ENCODE assay signal across 31 cellular contexts in the genomic region with DNA sequence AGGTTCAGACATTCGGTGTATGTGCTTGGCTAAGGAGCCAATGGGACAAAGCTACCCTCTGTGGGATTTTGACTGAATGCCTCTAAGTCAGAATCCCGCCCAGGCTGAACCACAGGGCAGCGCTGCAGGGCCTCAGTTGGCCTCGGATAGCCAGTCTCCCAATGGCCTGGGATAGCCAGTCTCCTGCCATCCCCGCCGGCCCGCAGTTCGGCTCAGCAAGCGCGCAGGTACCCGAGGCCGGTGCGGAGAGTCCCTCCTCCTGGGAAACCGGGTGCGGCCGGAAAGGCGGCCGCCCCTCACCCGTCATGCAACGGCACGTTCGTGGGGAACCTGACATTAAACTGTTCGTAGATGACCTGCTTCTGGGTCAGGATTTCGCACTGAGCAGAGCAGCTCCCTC. TPM values are rescaled to one million over a fixed set of nuclear protein-coding genes. Genes with fewer than 3 reads are reported as not detected.
"Had no signal": no experiment of that assay in that cellular context is flagged by ENCODE, and none has a peak within 500 bp of the region (broad histone marks: within the 10 kb centered on the region; RNA-seq: fewer than 3 reads in every experiment).

No MANE protein-coding gene starts in this region.

- H3K27me3 Mint-ChIP-seq: activated CD4-positive, alpha-beta T cell treated with anti-CD3 and anti-CD28 coated beads, Interleukin-2, amount 10 ng/mL, durations not matched to agents 7 days and 5 days; activated naive CD4-positive, alpha-beta T cell treated with anti-CD3 and anti-CD28 coated beads, Interleukin-2, amount 50 U/mL, for 24 hours; activated naive CD8-positive, alpha-beta T cell treated with anti-CD3 and anti-CD28 coated beads for 36 hours had no signal

- H3K27me3 ChIP-seq: adrenal gland, gastrocnemius medialis had no signal

- H3K9me3 ChIP-seq: adrenal gland, body of pancreas, esophagus muscularis mucosa, gastrocnemius medialis, heart left ventricle had no signal

- H3K27ac Mint-ChIP-seq: activated CD4-positive, alpha-beta memory T cell treated with anti-CD3 and anti-CD28 coated beads, Interleukin-2, amount 10 ng/mL, durations not matched to agents 7 days and 5 days; activated CD4-positive, alpha-beta T cell treated with anti-CD3 and anti-CD28 coated beads, Interleukin-2, amount 10 ng/mL, durations not matched to agents 7 days and 5 days; activated naive CD4-positive, alpha-beta T cell treated with anti-CD3 and anti-CD28 coated beads for 36 hours; activated naive CD4-positive, alpha-beta T cell treated with anti-CD3 and anti-CD28 coated beads, Interleukin-2, amount 50 U/mL, for 24 hours; activated naive CD8-positive, alpha-beta T cell treated with anti-CD3 and anti-CD28 coated beads for 36 hours; activated naive CD8-positive, alpha-beta T cell treated with anti-CD3 and anti-CD28 coated beads, Interleukin-2, amount 50 U/mL, for 24 hours; activated T-helper 1 cell treated with anti-CD3 and anti-CD28 coated beads, Interleukin-12 subunit alpha, Interleukin-12 subunit beta, Interleukin-2, Interleukin-4 antibody, amounts not matched to agents 30 ng/mL and 10 ng/mL and 1 ng/mL, durations not matched to agents 14 hours and 24 hours and 36 hours; activated T-helper 2 cell treated with anti-CD3 and anti-CD28 coated beads, Interferon-gamma antibody, Interleukin-2, Interleukin-4, amounts not matched to agents 10 μg/mL and 5 μg/mL and 100 μg/mL, durations not matched to agents 14 hours and 24 hours and 36 hours; effector memory CD8-positive, alpha-beta T cell had no signal

- DNase-seq: activated CD4-positive, alpha-beta memory T cell treated with anti-CD3 and anti-CD28 coated beads, Interleukin-2, amount 10 ng/mL, durations not matched to agents 7 days and 5 days; activated CD4-positive, alpha-beta T cell treated with anti-CD3 and anti-CD28 coated beads for 1 hour; activated CD4-positive, alpha-beta T cell treated with anti-CD3 and anti-CD28 coated beads for 4 hours; activated CD4-positive, alpha-beta T cell treated with anti-CD3 and anti-CD28 coated beads, Interleukin-2, amount 10 ng/mL, durations not matched to agents 7 days and 5 days; activated CD4-positive, alpha-beta T cell treated with anti-CD3 and anti-CD28 coated beads, Interleukin-2, amount 50 U/mL, for 4 hours; activated effector memory CD4-positive, alpha-beta T cell treated with anti-CD3 and anti-CD28 coated beads, Interleukin-2, amount 50 U/mL, for 16 hours; activated naive CD4-positive, alpha-beta T cell treated with anti-CD3 and anti-CD28 coated beads for 36 hours; activated naive CD8-positive, alpha-beta T cell treated with anti-CD3 and anti-CD28 coated beads for 36 hours; activated naive CD8-positive, alpha-beta T cell treated with anti-CD3 and anti-CD28 coated beads, Interleukin-2, amount 50 U/mL, for 24 hours; activated T-cell treated with anti-CD3 and anti-CD28 coated beads, Interleukin-2, amount 50 U/mL, for 48 hours; adrenal gland; amygdala; aorta; body of pancreas; cortex of kidney; dermis blood vessel endothelial cell; effector CD4-positive, alpha-beta T cell; effector memory CD8-positive, alpha-beta T cell; erythroblast; foreskin keratinocyte; gastrocnemius medialis; glutamatergic neuron; heart left ventricle; T-helper 2 cell had no signal

- FAIRE-seq: colon had no signal

- H3K9me3 Mint-ChIP-seq: activated CD4-positive, alpha-beta memory T cell treated with anti-CD3 and anti-CD28 coated beads, Interleukin-2, amount 10 ng/mL, durations not matched to agents 7 days and 5 days; activated CD4-positive, alpha-beta T cell treated with anti-CD3 and anti-CD28 coated beads, Interleukin-2, amount 10 ng/mL, durations not matched to agents 7 days and 5 days; activated naive CD4-positive, alpha-beta T cell treated with anti-CD3 and anti-CD28 coated beads for 36 hours; activated naive CD4-positive, alpha-beta T cell treated with anti-CD3 and anti-CD28 coated beads, Interleukin-2, amount 50 U/mL, for 24 hours; activated naive CD8-positive, alpha-beta T cell treated with anti-CD3 and anti-CD28 coated beads for 36 hours; activated naive CD8-positive, alpha-beta T cell treated with anti-CD3 and anti-CD28 coated beads, Interleukin-2, amount 50 U/mL, for 24 hours; activated T-helper 1 cell treated with anti-CD3 and anti-CD28 coated beads, Interleukin-12 subunit alpha, Interleukin-12 subunit beta, Interleukin-2, Interleukin-4 antibody, amounts not matched to agents 30 ng/mL and 10 ng/mL and 1 ng/mL, durations not matched to agents 14 hours and 24 hours and 36 hours; activated T-helper 2 cell treated with anti-CD3 and anti-CD28 coated beads, Interferon-gamma antibody, Interleukin-2, Interleukin-4, amounts not matched to agents 10 μg/mL and 5 μg/mL and 100 μg/mL, durations not matched to agents 14 hours and 24 hours and 36 hours; effector memory CD8-positive, alpha-beta T cell had no signal

- H3K4me1 ChIP-seq: adrenal gland, body of pancreas, esophagus muscularis mucosa, foreskin keratinocyte, gastrocnemius medialis, heart left ventricle had no signal

- H3K4me3 ChIP-seq: adrenal gland, body of pancreas, esophagus muscularis mucosa, gastrocnemius medialis, heart left ventricle had no signal

- H3K27ac ChIP-seq: adrenal gland, body of pancreas, esophagus muscularis mucosa, foreskin keratinocyte, gastrocnemius medialis, heart left ventricle had no signal

- H3K36me3 ChIP-seq: adrenal gland, esophagus muscularis mucosa, gastrocnemius medialis, heart left ventricle had no signal

- H3K4me3 Mint-ChIP-seq: activated CD4-positive, alpha-beta memory T cell treated with anti-CD3 and anti-CD28 coated beads, Interleukin-2, amount 10 ng/mL, durations not matched to agents 7 days and 5 days; activated CD4-positive, alpha-beta T cell treated with anti-CD3 and anti-CD28 coated beads, Interleukin-2, amount 10 ng/mL, durations not matched to agents 7 days and 5 days; activated naive CD4-positive, alpha-beta T cell treated with anti-CD3 and anti-CD28 coated beads for 36 hours; activated naive CD4-positive, alpha-beta T cell treated with anti-CD3 and anti-CD28 coated beads, Interleukin-2, amount 50 U/mL, for 24 hours; activated naive CD8-positive, alpha-beta T cell treated with anti-CD3 and anti-CD28 coated beads for 36 hours; activated naive CD8-positive, alpha-beta T cell treated with anti-CD3 and anti-CD28 coated beads, Interleukin-2, amount 50 U/mL, for 24 hours; activated T-helper 1 cell treated with anti-CD3 and anti-CD28 coated beads, Interleukin-12 subunit alpha, Interleukin-12 subunit beta, Interleukin-2, Interleukin-4 antibody, amounts not matched to agents 30 ng/mL and 10 ng/mL and 1 ng/mL, durations not matched to agents 14 hours and 24 hours and 36 hours; effector memory CD8-positive, alpha-beta T cell had no signal

- H3K4me1 Mint-ChIP-seq: activated CD4-positive, alpha-beta T cell treated with anti-CD3 and anti-CD28 coated beads, Interleukin-2, amount 10 ng/mL, durations not matched to agents 7 days and 5 days; activated naive CD4-positive, alpha-beta T cell treated with anti-CD3 and anti-CD28 coated beads, Interleukin-2, amount 50 U/mL, for 24 hours; activated naive CD8-positive, alpha-beta T cell treated with anti-CD3 and anti-CD28 coated beads for 36 hours; activated naive CD8-positive, alpha-beta T cell treated with anti-CD3 and anti-CD28 coated beads, Interleukin-2, amount 50 U/mL, for 24 hours had no signal

- H3K36me3 Mint-ChIP-seq: activated naive CD8-positive, alpha-beta T cell treated with anti-CD3 and anti-CD28 coated beads for 36 hours had no signal

RNA-seq across cellular contexts. Expression of a gene that starts 16.1 kb away (rescaled TPM):
- total RNA-seq: activated naive CD8-positive, alpha-beta T cell treated with anti-CD3 and anti-CD28 coated beads for 36 hours; activated T-helper 1 cell treated with anti-CD3 and anti-CD28 coated beads, Interleukin-12 subunit alpha, Interleukin-12 subunit beta, Interleukin-2, Interleukin-4 antibody, amounts not matched to agents 30 ng/mL and 10 ng/mL and 1 ng/mL, durations not matched to agents 14 hours and 24 hours and 36 hours; activated T-helper 2 cell treated with anti-CD3 and anti-CD28 coated beads, Interferon-gamma antibody, Interleukin-2, Interleukin-4, amounts not matched to agents 10 μg/mL and 5 μg/mL and 100 μg/mL, durations not matched to agents 14 hours and 24 hours and 36 hours; body of pancreas; chondrocyte; dermis blood vessel endothelial cell; esophagus muscularis mucosa; foreskin keratinocyte; heart left ventricle; T-helper 1 cell treated with Interleukin-12 subunit alpha and Interleukin-12 subunit beta and Interleukin-4 antibody, amounts not matched to agents 30 ng/mL and 1 ng/mL, for 36 hours had no signal
- polyA plus RNA-seq: foreskin keratinocyte, heart left ventricle had no signal
